ENCODE assay signal across 18 cellular contexts in genomic region chr9:121297414-121297813, GRCh38. TPM values are rescaled to one million over a fixed set of nuclear protein-coding genes. Genes with fewer than 3 reads are reported as not detected.
DNase-seq lines count a peak whose midpoint lies in the region; ATAC-seq and TF ChIP-seq lines count a peak whose summit lies in the region.
"Had no signal": no experiment of that assay in that cellular context is flagged by ENCODE, and none has a peak within 500 bp of the region (broad histone marks: within the 10 kb centered on the region; RNA-seq: fewer than 3 reads in every experiment).

No MANE protein-coding gene starts in this region.

- no peak for TF ChIP-seq CTCF in heart left ventricle (IDR thresholded peaks at IDR 0.05)
- TF ChIP-seq CTCF in nephron (IDR thresholded peaks at IDR 0.05; ENCODE audit: unreplicated experiment in 3 of 3): no peak
- TF ChIP-seq CTCF in transverse colon (IDR thresholded peaks at IDR 0.05): no peak

- no peaks in the 10 kb centered on the region for H3K36me3 Mint-ChIP-seq in nephron (ENCODE audit: low read depth)
- H3K36me3 Mint-ChIP-seq: naive B cell had no signal

- 40 to 59% (median 49%) methylated on average over 3 of the region's 3 CpGs for WGBS in heart left ventricle, 4 donors
- whole genome bisulfite sequencing in transverse colon (ENCODE audit: low coverage in 1 of 2), 2 donors: 36 to 61% methylated on average over 3 of the region's 3 CpGs

- H3K27me3 ChIP-seq in heart left ventricle (no peaks in the 10 kb centered on the region), transverse colon (no peaks in the 10 kb centered on the region)

- no peaks in the 10 kb centered on the region for H3K27me3 Mint-ChIP-seq in nephron (ENCODE audit: low read depth)

- H3K4me1 ChIP-seq in heart left ventricle (peaks cover 25 to 95% (median 84%) of the 10 kb centered on the region in 12 donors), transverse colon (peaks cover 56 to 85% (median 78%) of the 10 kb centered on the region in 4 donors)

- peak overlapping the region; percentile 81 to 95 (median 88) for H3K27ac Mint-ChIP-seq in nephron
- H3K27ac Mint-ChIP-seq: activated T-cell treated with anti-CD3 and anti-CD28 coated beads, Interleukin-2, amount 50 U/mL, for 72 hours; H9; stimulated activated naive CD8-positive, alpha-beta T cell treated with anti-CD3 and anti-CD28 coated beads, Interleukin-15, amount 100 ng/mL, for 72 hours; T-helper 2 cell treated with Interferon-gamma antibody and Interleukin-4, amounts not matched to agents 5 μg/mL and 100 μg/mL, for 36 hours had no signal

- no peak overlapping the region for H3K4me3 ChIP-seq in heart left ventricle
- H3K4me3 ChIP-seq in transverse colon: no peak overlapping the region
- H3K4me3 ChIP-seq: A549 had no signal

- H3K36me3 ChIP-seq in heart left ventricle (peaks cover 0 to 17% (median 12%) of the 10 kb centered on the region in 9 donors), transverse colon (peaks cover 0 to under 1% (median 0%) of the 10 kb centered on the region in 4 donors)

- in situ Hi-C loops in transverse colon (cut with MboI; ENCODE audit: low pct_ligation_motif_present in 1 of 4, low pct_unique_long_range_greater_than_20kb in 1 of 4, low sequenced_read_pairs in 3 of 4): no loop called here

- DNase-seq in heart left ventricle (no peak), Right ventricle myocardium superior (no peak), transverse colon (no peak), mesenteric fat pad (ENCODE audit: low spot score) (no peak), iPS-NIHi7 (ENCODE audit: extremely low spot score) (no peak)
- DNase-seq: activated CD4-positive, alpha-beta T cell treated with anti-CD3 and anti-CD28 coated beads, Interleukin-2, amount 50 U/mL, for 1 hour; activated T-cell treated with anti-CD3 and anti-CD28 coated beads, Interleukin-2, amount 50 U/mL, for 72 hours; H9; islet precursor cell; naive B cell; NCI-H1105 treated with DMSO at 0.1 percent for 48 hours; NCI-H345; stimulated activated naive CD8-positive, alpha-beta T cell treated with anti-CD3 and anti-CD28 coated beads, Interleukin-15, amount 100 ng/mL, for 72 hours had no signal

- H3K9me3 ChIP-seq in heart left ventricle (no peaks in the 10 kb centered on the region), transverse colon (no peaks in the 10 kb centered on the region)
- H3K9me3 ChIP-seq: A549 had no signal

- TF ChIP-seq POLR2A in heart left ventricle (IDR thresholded peaks at IDR 0.05): no peak
- no peak for TF ChIP-seq POLR2A in transverse colon (IDR thresholded peaks at IDR 0.05)

- peaks cover 47% of the 10 kb centered on the region for H3K4me1 Mint-ChIP-seq in nephron

- H3K4me3 Mint-ChIP-seq in nephron: peak overlapping the region in 2 of 3 experiments; percentile 22 to 40
- H3K4me3 Mint-ChIP-seq: activated T-cell treated with anti-CD3 and anti-CD28 coated beads, Interleukin-2, amount 50 U/mL, for 72 hours; H9; stimulated activated naive CD8-positive, alpha-beta T cell treated with anti-CD3 and anti-CD28 coated beads, Interleukin-15, amount 100 ng/mL, for 72 hours; T-helper 2 cell treated with Interferon-gamma antibody and Interleukin-4, amounts not matched to agents 5 μg/mL and 100 μg/mL, for 36 hours had no signal

- ATAC-seq in heart left ventricle: no peak
- no peak for ATAC-seq in Right ventricle myocardium superior (ENCODE audit: poor library complexity)
- ATAC-seq in HG02884 (IDR thresholded peaks at IDR 0.05; ENCODE audit: unreplicated experiment): no peak
- ATAC-seq: A549; activated T-cell treated with anti-CD3 and anti-CD28 coated beads, Interleukin-2, amount 50 U/mL, for 72 hours; stimulated activated naive CD8-positive, alpha-beta T cell treated with anti-CD3 and anti-CD28 coated beads, Interleukin-15, amount 100 ng/mL, for 72 hours had no signal

- H3K9me3 Mint-ChIP-seq in nephron: no peaks in the 10 kb centered on the region
- H3K9me3 Mint-ChIP-seq: activated T-cell treated with anti-CD3 and anti-CD28 coated beads, Interleukin-2, amount 50 U/mL, for 72 hours; H9; naive B cell; stimulated activated naive CD8-positive, alpha-beta T cell treated with anti-CD3 and anti-CD28 coated beads, Interleukin-15, amount 100 ng/mL, for 72 hours; T-helper 2 cell treated with Interferon-gamma antibody and Interleukin-4, amounts not matched to agents 5 μg/mL and 100 μg/mL, for 36 hours had no signal

- H3K27ac ChIP-seq in heart left ventricle (peak overlapping the region; percentile 86 to 98 (median 94)), angular gyrus (ENCODE audit: low read depth, low read length) (peak overlapping the region; percentile 91), transverse colon (peak overlapping the region; percentile 79 to 95 (median 88))
- H3K27ac ChIP-seq: A549 had no signal

- intact Hi-C loops in heart left ventricle (cut with DNase I) (no loop called here), Right ventricle myocardium superior (cut with DNase I) (no loop called here), transverse colon (cut with DNase I; ENCODE audit: low total_unique reads) (no loop called here)

- no peak for TF ChIP-seq EP300 in transverse colon (IDR thresholded peaks at IDR 0.05; ENCODE audit: low read depth)

RNA-seq across cellular contexts. Expression of gene GSN, which starts 29.5 kb away (rescaled TPM):
- total RNA-seq in heart left ventricle (1,000 to 10,000 TPM in 2 of 9 donors, 100 to 1,000 TPM in 7; 422 to 2,088 (median 703) TPM), Right ventricle myocardium superior (837 TPM), transverse colon (100 to 1,000 TPM; 628 to 986 (median 782) TPM), mesenteric fat pad (843 TPM)
- 100 to 1,000 TPM; 379 to 481 TPM for polyA plus RNA-seq in heart left ventricle
